Comparison of ENCODE assay signal across 8 cellular contexts in genomic region chr9:136546697-136547481, GRCh38. TPM values are rescaled to one million over a fixed set of nuclear protein-coding genes. Genes with fewer than 3 reads are reported as not detected.
A peak's percentile ranks its signal among the peaks of the same experiment; 100 is the strongest.
DNase-seq lines count a peak whose midpoint lies in the region; ATAC-seq lines count a peak whose summit lies in the region.

No MANE protein-coding gene starts in this region.

- DNase-seq in LHCN-M2 (ENCODE audit: low read depth) = peak; percentile 30
- DNase-seq in activated CD4-positive, alpha-beta T cell treated with anti-CD3 and anti-CD28 coated beads for 1 hour = peak; percentile 47
- DNase-seq in left lobe of liver (ENCODE audit: low spot score) = peak; percentile 95
- DNase-seq in stimulated activated CD4-positive, alpha-beta T cell treated with anti-CD3 and anti-CD28 coated beads, Interleukin-4, amount 100 ng/mL, for 24 hours = peak; percentile 50
- no peak for DNase-seq in dedifferentiated amniotic fluid mesenchymal stem cell (ENCODE audit: extremely low spot score)

- H3K27ac ChIP-seq in cingulate gyrus (ENCODE audit: low read depth, low read length) = peak overlapping the region; percentile 85

- ATAC-seq in GM18873 (IDR thresholded peaks at IDR 0.05; ENCODE audit: low FRiP score, unreplicated experiment) (peak; percentile 6), left lobe of liver (peak; percentile 61), HG02973 (IDR thresholded peaks at IDR 0.05; ENCODE audit: unreplicated experiment) (no peak)

RNA-seq across cellular contexts. Expression of gene NOTCH1, which starts 1.0 kb away (rescaled TPM):
- total RNA-seq in LHCN-M2 (2014; rRNA removed) = 9.1 and 10.8 TPM in 2 replicates
- 3.7 TPM for polyA plus RNA-seq in LHCN-M2 (2012)
- 31.9 TPM for total RNA-seq in left lobe of liver
